21 cellular contexts compared by ENCODE assay signal in genomic region chr9:112531666-112532282, GRCh38. TPM values are rescaled to one million over a fixed set of nuclear protein-coding genes. Genes with fewer than 3 reads are reported as not detected.
DNase-seq lines count a peak whose midpoint lies in the region; ATAC-seq, FAIRE-seq and TF ChIP-seq lines count a peak whose summit lies in the region.
"Had no signal": no experiment of that assay in that cellular context is flagged by ENCODE, and none has a peak within 500 bp of the region (broad histone marks: within the 10 kb centered on the region; RNA-seq: fewer than 3 reads in every experiment).

No MANE protein-coding gene starts in this region.

- peak in 1 of 2 donors; percentile 18 for DNase-seq in cardiac muscle cell (ENCODE audit: low read depth in 1 of 2, low spot score in 1 of 2)
- DNase-seq in left ventricle myocardium inferior, result no peak
- peak; percentile 45 for DNase-seq in brain microvascular endothelial cell
- DNase-seq in right lobe of liver, result no peak
- peak; percentile 4 for DNase-seq in urothelium cell line (ENCODE audit: low spot score)
- no peak for DNase-seq in stimulated activated effector memory CD8-positive, alpha-beta T cell treated with anti-CD3 and anti-CD28 coated beads, Interleukin-12 subunit alpha, Interleukin-12 subunit beta, amount 100 ng/mL, for 72 hours (ENCODE audit: low spot score in 2 of 2)
- DNase-seq in anterior cingulate cortex (lab: John Stamatoyannopoulos, UW), result no peak
- DNase-seq in MG63, result no peak
- DNase-seq: activated CD4-positive, alpha-beta T cell treated with anti-CD3 and anti-CD28 coated beads, Interleukin-2, amount 50 U/mL, for 1 hour; activated CD8-positive, alpha-beta memory T cell treated with anti-CD3 and anti-CD28 coated beads, Interleukin-2, amount 50 U/mL, for 48 hours; activated naive CD8-positive, alpha-beta T cell treated with anti-CD3 and anti-CD28 coated beads, Interleukin-2, amount 10 ng/mL, durations not matched to agents 7 days and 5 days; Calu3; islet precursor cell; NCI-H1436 treated with DMSO at 0.1 percent for 48 hours; NCI-H748 treated with DMSO at 0.1 percent for 48 hours; PC-3; retina had no signal

- H3K4me1 ChIP-seq in cardiac muscle cell (ENCODE audit: low read depth) (peaks cover 10% of the 10 kb centered on the region), left ventricle myocardium inferior (peaks cover 26% of the 10 kb centered on the region), right lobe of liver (peaks cover 0 to 21% (median 3%) of the 10 kb centered on the region in 4 donors)
- H3K4me1 ChIP-seq: breast epithelium had no signal

- H3K36me3 Mint-ChIP-seq in stimulated activated effector memory CD8-positive, alpha-beta T cell treated with anti-CD3 and anti-CD28 coated beads, Interleukin-12 subunit alpha, Interleukin-12 subunit beta, amount 100 ng/mL, for 72 hours, result no peaks in the 10 kb centered on the region

- H3K4me1 Mint-ChIP-seq in stimulated activated effector memory CD8-positive, alpha-beta T cell treated with anti-CD3 and anti-CD28 coated beads, Interleukin-12 subunit alpha, Interleukin-12 subunit beta, amount 100 ng/mL, for 72 hours, result no peaks in the 10 kb centered on the region

- intact Hi-C loops in left ventricle myocardium inferior (cut with micrococcal nuclease) (no loop called here), right lobe of liver (cut with DNase I) (no loop called here)

- WGBS in right lobe of liver (ENCODE audit: insufficient coverage, low coverage, low lambda C conversion rate, missing lambda C conversion rate), result 25% methylated on average over 6 of the region's 6 CpGs

- TF ChIP-seq CTCF in cardiac muscle cell (IDR thresholded peaks at IDR 0.05; ENCODE audit: low read depth, low read length) (no peak), left ventricle myocardium inferior (IDR thresholded peaks at IDR 0.05; ENCODE audit: borderline replicate concordance) (no peak), brain microvascular endothelial cell (IDR thresholded peaks at IDR 0.05; ENCODE audit: low read depth, low read length, missing control alignments) (no peak), right lobe of liver (IDR thresholded peaks at IDR 0.05) (no peak)

- FAIRE-seq in urothelium cell line (lab: Jason Lieb, UNC), result no peak
- FAIRE-seq: endothelial cell of umbilical vein had no signal

- H3K27me3 ChIP-seq in cardiac muscle cell (no peaks in the 10 kb centered on the region), left ventricle myocardium inferior (ENCODE audit: low read depth) (no peaks in the 10 kb centered on the region), brain microvascular endothelial cell (replicated peaks) (no peaks in the 10 kb centered on the region), right lobe of liver (no peaks in the 10 kb centered on the region), MG63 (no peaks in the 10 kb centered on the region)
- H3K27me3 ChIP-seq: breast epithelium, hepatocyte had no signal

- no peak overlapping the region for H3K4me3 Mint-ChIP-seq in stimulated activated effector memory CD8-positive, alpha-beta T cell treated with anti-CD3 and anti-CD28 coated beads, Interleukin-12 subunit alpha, Interleukin-12 subunit beta, amount 100 ng/mL, for 72 hours
- H3K4me3 Mint-ChIP-seq: activated naive CD8-positive, alpha-beta T cell treated with anti-CD3 and anti-CD28 coated beads, Interleukin-2, amount 10 ng/mL, durations not matched to agents 7 days and 5 days; dendritic cell treated with granulocyte-macrophage colony-stimulating factor and Interleukin-4, amounts not matched to agents 40 ng/mL and 50 ng/mL, for 4 days had no signal

- H3K9me3 Mint-ChIP-seq in stimulated activated effector memory CD8-positive, alpha-beta T cell treated with anti-CD3 and anti-CD28 coated beads, Interleukin-12 subunit alpha, Interleukin-12 subunit beta, amount 100 ng/mL, for 72 hours, result no peaks in the 10 kb centered on the region
- H3K9me3 Mint-ChIP-seq: dendritic cell treated with granulocyte-macrophage colony-stimulating factor and Interleukin-4, amounts not matched to agents 40 ng/mL and 50 ng/mL, for 4 days had no signal

- no peak overlapping the region for H3K27ac Mint-ChIP-seq in stimulated activated effector memory CD8-positive, alpha-beta T cell treated with anti-CD3 and anti-CD28 coated beads, Interleukin-12 subunit alpha, Interleukin-12 subunit beta, amount 100 ng/mL, for 72 hours
- H3K27ac Mint-ChIP-seq: activated naive CD8-positive, alpha-beta T cell treated with anti-CD3 and anti-CD28 coated beads, Interleukin-2, amount 10 ng/mL, durations not matched to agents 7 days and 5 days; dendritic cell treated with granulocyte-macrophage colony-stimulating factor and Interleukin-4, amounts not matched to agents 40 ng/mL and 50 ng/mL, for 4 days had no signal

- H3K36me3 ChIP-seq in cardiac muscle cell (no peaks in the 10 kb centered on the region), left ventricle myocardium inferior (no peaks in the 10 kb centered on the region), brain microvascular endothelial cell (replicated peaks) (no peaks in the 10 kb centered on the region), right lobe of liver (no peaks in the 10 kb centered on the region), MG63 (no peaks in the 10 kb centered on the region)
- H3K36me3 ChIP-seq: breast epithelium had no signal

- H3K9me3 ChIP-seq in cardiac muscle cell (ENCODE audit: low read depth) (no peaks in the 10 kb centered on the region), left ventricle myocardium inferior (replicated peaks) (no peaks in the 10 kb centered on the region), right lobe of liver (no peaks in the 10 kb centered on the region), MG63 (no peaks in the 10 kb centered on the region; the same call in 1 of the 2 replicates)
- H3K9me3 ChIP-seq: breast epithelium had no signal

- in situ Hi-C loops in brain microvascular endothelial cell (cut with HindIII; ENCODE audit: low pct_ligation_motif_present, low sequenced_read_pairs), result no loop called here

- H3K4me3 ChIP-seq in cardiac muscle cell (no peak overlapping the region), left ventricle myocardium inferior (no peak overlapping the region), brain microvascular endothelial cell (ENCODE audit: low read depth, low read length) (no peak overlapping the region), right lobe of liver (peak overlapping the region in 1 of 3 donors; percentile 12), MG63 (no peak overlapping the region)
- H3K4me3 ChIP-seq: breast epithelium, hepatocyte had no signal

- peak overlapping the region; percentile 10 for H3K27ac ChIP-seq in cardiac muscle cell
- no peak overlapping the region for H3K27ac ChIP-seq in left ventricle myocardium inferior (replicated peaks)
- no peak overlapping the region for H3K27ac ChIP-seq in brain microvascular endothelial cell
- H3K27ac ChIP-seq in right lobe of liver, result peak overlapping the region; percentile 50 to 75 (median 75)
- H3K27ac ChIP-seq: breast epithelium, hepatocyte had no signal

- ATAC-seq in right lobe of liver, result peak; percentile 50 to 73 (median 64)
- no peak for ATAC-seq in stimulated activated effector memory CD8-positive, alpha-beta T cell treated with anti-CD3 and anti-CD28 coated beads, Interleukin-12 subunit alpha, Interleukin-12 subunit beta, amount 100 ng/mL, for 72 hours
- ATAC-seq: PC-3 had no signal

- TF ChIP-seq POLR2A in right lobe of liver (IDR thresholded peaks at IDR 0.05), result no peak

RNA-seq across cellular contexts. Expression of gene KIAA1958, which starts 45.1 kb away (rescaled TPM):
- 10.9 and 20.1 TPM in 2 replicates for total RNA-seq in cardiac muscle cell
- polyA plus RNA-seq in cardiac muscle cell, result 9.9 and 16.6 TPM in 2 replicates
- total RNA-seq in left ventricle myocardium inferior, result 5.6 TPM
- 1 to 10 TPM; 5.7 to 8.1 (median 7.0) TPM for total RNA-seq in right lobe of liver
- 0.07 and 1.1 TPM in 2 replicates for total RNA-seq in MG63 (2014; rRNA removed; shearing (Covaris generic); ENCODE audit: low replicate concordance)

Comparison
In these comparisons a context has a peak if more than half of its experiments do, and no peak if none do; other contexts are left out.
1. H3K27ac ChIP-seq: peak in cardiac muscle cell (single experiment) and right lobe of liver (3 of 3); none in left ventricle myocardium inferior (single experiment) and brain microvascular endothelial cell (single experiment).
2. DNase-seq: peak in brain microvascular endothelial cell (single experiment) and urothelium cell line (single experiment); none in left ventricle myocardium inferior (single experiment), right lobe of liver (0 of 3), stimulated activated effector memory CD8-positive, alpha-beta T cell treated with anti-CD3 and anti-CD28 coated beads, Interleukin-12 subunit alpha, Interleukin-12 subunit beta, amount 100 ng/mL, for 72 hours (0 of 2), anterior cingulate cortex (0 of 58) and MG63 (single experiment).